8 cellular contexts compared by ENCODE assay signal in the genomic region with DNA sequence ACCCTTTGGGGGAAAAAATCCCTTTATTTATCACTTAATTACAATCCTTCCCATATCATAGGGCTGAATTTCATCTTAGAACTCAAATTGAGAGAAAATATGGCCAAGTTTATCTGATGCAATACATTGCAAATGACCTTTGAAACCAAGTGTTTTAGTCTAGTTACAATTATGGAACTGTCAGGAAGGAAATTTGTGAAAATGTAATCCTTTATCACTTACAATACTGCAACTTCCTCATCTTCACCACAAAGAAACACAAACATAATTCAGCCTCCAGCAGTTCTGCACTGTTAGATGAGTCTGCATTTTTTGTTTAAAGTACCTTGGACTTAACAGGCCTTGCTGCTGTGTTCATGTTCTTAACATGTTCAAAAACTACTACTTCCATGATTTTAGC. TPM values are rescaled to one million over a fixed set of nuclear protein-coding genes. Genes with fewer than 3 reads are reported as not detected.
A peak's percentile ranks its signal among the peaks of the same experiment; 100 is the strongest.
DNase-seq lines count a peak whose midpoint lies in the region; ATAC-seq and TF ChIP-seq lines count a peak whose summit lies in the region.

No MANE protein-coding gene starts in this region.

- no peaks in the 10 kb centered on the region for H3K27me3 ChIP-seq in stomach

- no peak for TF ChIP-seq POLR2A in stomach (IDR thresholded peaks at IDR 0.05)

- H3K79me2 ChIP-seq in OCI-LY7 (ENCODE audit: insufficient read depth, low read depth, low read length), result peaks cover 36% of the 10 kb centered on the region; the same call in 1 of the 2 replicates

- POLR2A ChIA-PET in OCI-LY7 (lab: Charles Lee), result no interaction called here

- H3K27ac ChIP-seq in OCI-LY7 (ENCODE audit: low read depth, low read length, poor library complexity, severe bottlenecking), result peak overlapping the region; percentile 67
- H3K27ac ChIP-seq in stomach, result peak overlapping the region in 4 of 5 donors; percentile 19 to 98 (median 58)

- peaks cover 54% of the 10 kb centered on the region for H3K4me1 ChIP-seq in OCI-LY7 (ENCODE audit: insufficient read depth, low read length, poor library complexity, severe bottlenecking)
- peaks cover 21 to 71% (median 52%) of the 10 kb centered on the region in 4 donors for H3K4me1 ChIP-seq in stomach

- H3K36me3 ChIP-seq in OCI-LY7 (ENCODE audit: insufficient read depth, low read length) (0 out of 2 replicates have a peak, but pooled peaks cover 2% of the 10 kb centered on the region), stomach (peaks cover 0 to 4% (median 3%) of the 10 kb centered on the region in 4 donors)

- no peak for DNase-seq in activated T-cell treated with anti-CD3 and anti-CD28 coated beads, Interleukin-2, amount 50 U/mL, for 72 hours
- DNase-seq in activated T-cell treated with anti-CD3 and anti-CD28 coated beads, Interleukin-2, amount 50 U/mL, for 4 hours, result no peak
- DNase-seq in OCI-LY7 (ENCODE audit: low spot score), result peak; percentile 61
- peak; percentile 84 for DNase-seq in dedifferentiated amniotic fluid mesenchymal stem cell (ENCODE audit: extremely low spot score)
- no peak for DNase-seq in stomach
- DNase-seq in middle frontal gyrus (ENCODE audit: extremely low spot score, low spot score), result no peak

- no peaks in the 10 kb centered on the region for H3K9me3 ChIP-seq in OCI-LY7 (ENCODE audit: low read length)
- no peaks in the 10 kb centered on the region for H3K9me3 ChIP-seq in stomach

- intact Hi-C loops in OCI-LY7 (cut with micrococcal nuclease; ENCODE audit: unreplicated experiment), result loop anchor here (2.0 kb wide), 1 partner anchor 85 kb away; the partner anchor contains the start of genes PIGB and PIGBOS1
- intact Hi-C loops in stomach (cut with DNase I; ENCODE audit: low total_unique reads), result no loop called here

- H3K9me3 Mint-ChIP-seq in activated T-cell treated with anti-CD3 and anti-CD28 coated beads, Interleukin-2, amount 50 U/mL, for 72 hours, result no peaks in the 10 kb centered on the region
- no peaks in the 10 kb centered on the region for H3K9me3 Mint-ChIP-seq in activated T-cell treated with anti-CD3 and anti-CD28 coated beads, Interleukin-2, amount 50 U/mL, for 4 hours

- BruUV-seq in OCI-LY7 (replicated peaks; lab: Mats Ljungman, UMichigan), result no TSS peak

- H3K27ac Mint-ChIP-seq in activated T-cell treated with anti-CD3 and anti-CD28 coated beads, Interleukin-2, amount 50 U/mL, for 72 hours, result peak overlapping the region; percentile 92

- H3K36me3 Mint-ChIP-seq in activated T-cell treated with anti-CD3 and anti-CD28 coated beads, Interleukin-2, amount 50 U/mL, for 72 hours (ENCODE audit: insufficient read depth in 2 of 2), result peaks cover 1 to 2% of the 10 kb centered on the region in 2 donors
- H3K36me3 Mint-ChIP-seq in activated T-cell treated with anti-CD3 and anti-CD28 coated beads, Interleukin-2, amount 50 U/mL, for 4 hours (ENCODE audit: insufficient read depth), result peaks cover 7% of the 10 kb centered on the region

- H3K4me1 Mint-ChIP-seq in activated T-cell treated with anti-CD3 and anti-CD28 coated beads, Interleukin-2, amount 50 U/mL, for 72 hours (ENCODE audit: low read depth), result peaks cover 66% of the 10 kb centered on the region
- peaks cover 34% of the 10 kb centered on the region for H3K4me1 Mint-ChIP-seq in activated T-cell treated with anti-CD3 and anti-CD28 coated beads, Interleukin-2, amount 50 U/mL, for 4 hours (ENCODE audit: low read depth)

- H4K20me1 ChIP-seq in OCI-LY7 (ENCODE audit: insufficient read depth, low read length), result no peaks in the 10 kb centered on the region

- TF ChIP-seq CTCF in OCI-LY7 (conservative IDR thresholded peaks at IDR 0.05; ENCODE audit: low read length) (no peak), stomach (IDR thresholded peaks at IDR 0.05) (no peak)

- H3K4me3 ChIP-seq in OCI-LY7 (ENCODE audit: low read depth, low read length, poor library complexity, severe bottlenecking) (peak overlapping the region; percentile 50), stomach (no peak overlapping the region)

- no peak for ATAC-seq in activated T-cell treated with anti-CD3 and anti-CD28 coated beads, Interleukin-2, amount 50 U/mL, for 72 hours (replicated peaks in 1 of 2)
- ATAC-seq in activated T-cell treated with anti-CD3 and anti-CD28 coated beads, Interleukin-2, amount 50 U/mL, for 4 hours, result no peak
- no peak for ATAC-seq in activated CD4-positive, CD25-positive, alpha-beta regulatory T cell treated with anti-CD3 and anti-CD28 coated beads, Interleukin-2, amount 50 U/mL, for 24 hours
- ATAC-seq in GM21390 (IDR thresholded peaks at IDR 0.05; ENCODE audit: unreplicated experiment), result no peak

- peak overlapping the region; percentile 79 for H3K4me2 ChIP-seq in OCI-LY7 (ENCODE audit: low read length)

- no peaks in the 10 kb centered on the region for H3K9me2 ChIP-seq in OCI-LY7 (ENCODE audit: insufficient read depth, low read length)

- CTCF ChIA-PET in OCI-LY7 (lab: Charles Lee; ENCODE audit: unreplicated experiment), result no interaction called here

- no peak for TF ChIP-seq EP300 in stomach (IDR thresholded peaks at IDR 0.05)

- H3K4me3 Mint-ChIP-seq in activated T-cell treated with anti-CD3 and anti-CD28 coated beads, Interleukin-2, amount 50 U/mL, for 72 hours, result peak overlapping the region; percentile 59 to 84
- no peak overlapping the region for H3K4me3 Mint-ChIP-seq in activated T-cell treated with anti-CD3 and anti-CD28 coated beads, Interleukin-2, amount 50 U/mL, for 4 hours

- peak overlapping the region; percentile 77; the same call in 1 of the 2 replicates for H2AFZ ChIP-seq in OCI-LY7 (ENCODE audit: low read length)

- H3K27me3 Mint-ChIP-seq in activated T-cell treated with anti-CD3 and anti-CD28 coated beads, Interleukin-2, amount 50 U/mL, for 72 hours (ENCODE audit: low read depth), result no peaks in the 10 kb centered on the region
- no peaks in the 10 kb centered on the region for H3K27me3 Mint-ChIP-seq in activated T-cell treated with anti-CD3 and anti-CD28 coated beads, Interleukin-2, amount 50 U/mL, for 4 hours (ENCODE audit: low read depth)

RNA-seq across cellular contexts. Expression of gene CCPG1, which starts 4.6 kb away (rescaled TPM):
- 10 to 100 TPM; 34.0 to 43.1 TPM for total RNA-seq in activated T-cell treated with anti-CD3 and anti-CD28 coated beads, Interleukin-2, amount 50 U/mL, for 72 hours
- total RNA-seq in activated T-cell treated with anti-CD3 and anti-CD28 coated beads, Interleukin-2, amount 50 U/mL, for 4 hours, result 1 to 10 TPM; 7.1 to 9.9 (median 7.1) TPM
- 9.2 and 9.8 TPM in 2 replicates for total RNA-seq in OCI-LY7 (2014; rRNA removed; shearing (Covaris generic))
- total RNA-seq in OCI-LY7 (2022), result 26.0 and 32.6 TPM in 2 replicates
- total RNA-seq in stomach, result 100 to 1,000 TPM in 1 of 5 donors, 10 to 100 TPM in 4; 15.9 to 119 (median 54.6) TPM
- polyA plus RNA-seq in stomach, result 10 to 100 TPM; 15.1 to 17.3 (median 17.1) TPM

RNA-seq across cellular contexts. Expression of gene PIERCE2, which starts 4.8 kb away (rescaled TPM):
- total RNA-seq in activated T-cell treated with anti-CD3 and anti-CD28 coated beads, Interleukin-2, amount 50 U/mL, for 72 hours, result under 1 TPM in 1 of 2 donors, not detected in 1; 0.69 TPM
- total RNA-seq in activated T-cell treated with anti-CD3 and anti-CD28 coated beads, Interleukin-2, amount 50 U/mL, for 4 hours, result under 1 TPM in 2 of 3 donors, not detected in 1; 0.30 to 0.76 TPM
- total RNA-seq in OCI-LY7 (2014; rRNA removed; shearing (Covaris generic)), result 0.51 and 1.3 TPM in 2 replicates
- total RNA-seq in OCI-LY7 (2022), result 2.1 and 3.1 TPM in 2 replicates
- 1 to 10 TPM in 3 of 5 donors, not detected in 2; 1.1 to 3.6 (median 2.8) TPM for total RNA-seq in stomach
- 10 to 100 TPM in 2 of 3 donors, 1 to 10 TPM in 1; 7.4 to 15.2 (median 12.2) TPM for polyA plus RNA-seq in stomach

Comparison
In these comparisons a context has a peak if more than half of its experiments do, and no peak if none do; other contexts are left out.
1. DNase-seq: peak in OCI-LY7 (single experiment) and dedifferentiated amniotic fluid mesenchymal stem cell (single experiment); none in activated T-cell treated with anti-CD3 and anti-CD28 coated beads, Interleukin-2, amount 50 U/mL, for 72 hours (0 of 2), activated T-cell treated with anti-CD3 and anti-CD28 coated beads, Interleukin-2, amount 50 U/mL, for 4 hours (single experiment), stomach (single experiment) and middle frontal gyrus (single experiment).